Comparison of ENCODE assay signal across 11 cellular contexts in genomic region chr15:52288051-52288942, GRCh38. TPM values are rescaled to one million over a fixed set of nuclear protein-coding genes. Genes with fewer than 3 reads are reported as not detected.
A peak's percentile ranks its signal among the peaks of the same experiment; 100 is the strongest.
DNase-seq lines count a peak whose midpoint lies in the region; ATAC-seq, FAIRE-seq and TF ChIP-seq lines count a peak whose summit lies in the region.
"Had no signal": no experiment of that assay in that cellular context is flagged by ENCODE, and none has a peak within 500 bp of the region (broad histone marks: within the 10 kb centered on the region; RNA-seq: fewer than 3 reads in every experiment).

No MANE protein-coding gene starts in this region.

- no peak overlapping the region for H3K4me3 Mint-ChIP-seq in mesothelial cell of epicardium
- H3K4me3 Mint-ChIP-seq: activated naive CD4-positive, alpha-beta T cell treated with anti-CD3 and anti-CD28 coated beads for 36 hours had no signal

- FAIRE-seq in bronchial epithelial cell (lab: Jason Lieb, UNC), result peak; percentile 98

- peaks cover 21% of the 10 kb centered on the region for H3K4me1 Mint-ChIP-seq in mesothelial cell of epicardium

- H3K27me3 Mint-ChIP-seq in mesothelial cell of epicardium (ENCODE audit: low read depth), result peaks cover 13% of the 10 kb centered on the region

- no peak for ATAC-seq in activated naive CD4-positive, alpha-beta T cell treated with anti-CD3 and anti-CD28 coated beads, Interleukin-2, amount 50 U/mL, for 72 hours
- ATAC-seq in HG03520 (IDR thresholded peaks at IDR 0.05; ENCODE audit: unreplicated experiment) (no peak), GM18520 (IDR thresholded peaks at IDR 0.05; ENCODE audit: unreplicated experiment) (no peak)

- peaks cover 7% of the 10 kb centered on the region for H3K36me3 Mint-ChIP-seq in mesothelial cell of epicardium
- no peaks in the 10 kb centered on the region for H3K36me3 Mint-ChIP-seq in activated naive CD4-positive, alpha-beta T cell treated with anti-CD3 and anti-CD28 coated beads, Interleukin-2, amount 50 U/mL, for 72 hours

- H3K9me3 Mint-ChIP-seq in mesothelial cell of epicardium, result peaks cover 3% of the 10 kb centered on the region
- H3K9me3 Mint-ChIP-seq in activated naive CD4-positive, alpha-beta T cell treated with anti-CD3 and anti-CD28 coated beads, Interleukin-2, amount 50 U/mL, for 72 hours, result no peaks in the 10 kb centered on the region
- H3K9me3 Mint-ChIP-seq: activated naive CD4-positive, alpha-beta T cell treated with anti-CD3 and anti-CD28 coated beads for 36 hours had no signal

- no peaks in the 10 kb centered on the region for H3K27me3 ChIP-seq in bronchial epithelial cell (ENCODE audit: control insufficient read depth, insufficient read depth, low read length)
- H3K27me3 ChIP-seq: BLaER1 treated with 17β-estradiol and CSF1 and Interleukin-3, amounts not matched to agents 10 nM and 100 nM had no signal

- H3K36me3 ChIP-seq in bronchial epithelial cell (ENCODE audit: control insufficient read depth, insufficient read depth, low read length), result no peaks in the 10 kb centered on the region

- DNase-seq in AG08396 (ENCODE audit: low spot score) (peak; percentile 71), NCI-H146 treated with DMSO at 0.1 percent for 48 hours (lab: John Stamatoyannopoulos, UW; ENCODE audit: unreplicated experiment) (peak; percentile 7), bronchial epithelial cell (ENCODE audit: low read depth) (peak; percentile 98), mesothelial cell of epicardium (ENCODE audit: low spot score in 2 of 2, unreplicated experiment in 2 of 2) (no peak), anterior cingulate cortex (lab: John Stamatoyannopoulos, UW) (no peak)
- no peak for DNase-seq in activated naive CD4-positive, alpha-beta T cell treated with anti-CD3 and anti-CD28 coated beads, Interleukin-2, amount 50 U/mL, for 72 hours (ENCODE audit: low spot score in 2 of 2)
- DNase-seq: activated naive CD4-positive, alpha-beta T cell treated with anti-CD3 and anti-CD28 coated beads for 36 hours; T-helper 9 cell had no signal

- H3K4me3 ChIP-seq in bronchial epithelial cell (ENCODE audit: low read depth, low read length), result peak overlapping the region; percentile 2
- H3K4me3 ChIP-seq: BLaER1 treated with 17β-estradiol and CSF1 and Interleukin-3, amounts not matched to agents 10 nM and 100 nM had no signal

- TF ChIP-seq CTCF in bronchial epithelial cell (IDR thresholded peaks at IDR 0.05; ENCODE audit: insufficient read depth, low read length, severe bottlenecking), result no peak
- TF ChIP-seq CTCF in mesothelial cell of epicardium (IDR thresholded peaks at IDR 0.05; ENCODE audit: unreplicated experiment), result no peak

- peak overlapping the region; percentile 86 for H3K27ac Mint-ChIP-seq in mesothelial cell of epicardium
- H3K27ac Mint-ChIP-seq in activated naive CD4-positive, alpha-beta T cell treated with anti-CD3 and anti-CD28 coated beads, Interleukin-2, amount 50 U/mL, for 72 hours, result no peak overlapping the region
- H3K27ac Mint-ChIP-seq: activated naive CD4-positive, alpha-beta T cell treated with anti-CD3 and anti-CD28 coated beads for 36 hours had no signal

RNA-seq across cellular contexts. Expression of gene MYO5C, which starts 7.3 kb away (rescaled TPM):
- total RNA-seq in bronchial epithelial cell, result 17.8 and 19.7 TPM in 2 replicates
- 19.9 to 23.1 TPM (median 23.0 TPM) in 3 replicates for total RNA-seq in mesothelial cell of epicardium
- total RNA-seq in activated naive CD4-positive, alpha-beta T cell treated with anti-CD3 and anti-CD28 coated beads, Interleukin-2, amount 50 U/mL, for 72 hours, result 1 to 10 TPM; 1.0 to 1.1 TPM

Comparison
In these comparisons a context has a peak if more than half of its experiments do, and no peak if none do; other contexts are left out.
1. DNase-seq: peak in AG08396 (single experiment), NCI-H146 treated with DMSO at 0.1 percent for 48 hours (single experiment) and bronchial epithelial cell (single experiment); none in mesothelial cell of epicardium (0 of 2), activated naive CD4-positive, alpha-beta T cell treated with anti-CD3 and anti-CD28 coated beads, Interleukin-2, amount 50 U/mL, for 72 hours (0 of 2) and anterior cingulate cortex (0 of 58).